18 cellular contexts compared by ENCODE assay signal in genomic region chr5:78912796-78913195, GRCh38.
DNase-seq lines count a peak whose midpoint lies in the region; ATAC-seq and TF ChIP-seq lines count a peak whose summit lies in the region.
"Had no signal": no experiment of that assay in that cellular context is flagged by ENCODE, and none has a peak within 500 bp of the region (broad histone marks: within the 10 kb centered on the region; RNA-seq: fewer than 3 reads in every experiment).

No MANE protein-coding gene starts in this region.

- H3K9me3 ChIP-seq in HEK293 (ENCODE audit: control insufficient read depth, insufficient read depth, low read depth, low read length) = no peaks in the 10 kb centered on the region
- H3K9me3 ChIP-seq in endocrine pancreas (ENCODE audit: control insufficient read depth, low read length) = no peaks in the 10 kb centered on the region
- H3K9me3 ChIP-seq: BLaER1 treated with 17β-estradiol and CSF1 and Interleukin-3, amounts not matched to agents 10 nM and 100 nM; Caco-2 had no signal

- TF ChIP-seq CTCF in HEK293 (tag by site-specific recombination; IDR thresholded peaks at IDR 0.05) = no peak

- H3K4me1 ChIP-seq in HEK293 (ENCODE audit: control insufficient read depth, insufficient read depth, low read length) (peaks cover 27% of the 10 kb centered on the region), endocrine pancreas (ENCODE audit: control insufficient read depth, insufficient read depth, low read length) (peaks cover 12% of the 10 kb centered on the region), rectal smooth muscle tissue (ENCODE audit: control insufficient read depth, insufficient read depth, low read length) (peaks cover 20% of the 10 kb centered on the region)

- POLR2A ChIA-PET in HEK293 (lab: Yijun Ruan, JAX) = interaction anchor here (1.3 kb wide), 1 partner anchor 71 kb away, joined by 3 read pairs; no protein-coding TSS in a partner anchor

- peak; percentile 52 for DNase-seq in DMS53 (lab: John Stamatoyannopoulos, UW)
- no peak for DNase-seq in DMS53 treated with DMSO at 0.1 percent for 48 hours (lab: John Stamatoyannopoulos, UW; ENCODE audit: unreplicated experiment)
- no peak for DNase-seq in cortex of kidney (lab: John Stamatoyannopoulos, UW)
- no peak for DNase-seq in midbrain (lab: John Stamatoyannopoulos, UW)
- DNase-seq: 8988T; Caco-2; CD4-positive, alpha-beta memory T cell; GF-D8; NCI-H1105; NCI-H2227 treated with DMSO at 0.1 percent for 48 hours; NK-92 treated with Interleukin-12 subunit alpha and Interleukin-12 subunit beta, amount 100 ng/mL, for 24 hours had no signal

- H3K4me3 ChIP-seq in HEK293 (ENCODE audit: low read depth, low read length) (no peak overlapping the region), endocrine pancreas (ENCODE audit: control insufficient read depth, insufficient read depth, low read length) (peak overlapping the region; percentile 30), rectal smooth muscle tissue (ENCODE audit: low read length) (no peak overlapping the region)
- H3K4me3 ChIP-seq: BLaER1 treated with 17β-estradiol and CSF1 and Interleukin-3, amounts not matched to agents 10 nM and 100 nM had no signal

- H3K27me3 ChIP-seq in endocrine pancreas (ENCODE audit: control insufficient read depth, insufficient read depth, low read length) (no peaks in the 10 kb centered on the region), rectal smooth muscle tissue (ENCODE audit: control insufficient read depth, insufficient read depth, low read length) (no peaks in the 10 kb centered on the region)
- H3K27me3 ChIP-seq: BLaER1 treated with 17β-estradiol and CSF1 and Interleukin-3, amounts not matched to agents 10 nM and 100 nM had no signal

- H3K27ac ChIP-seq in HEK293 (ENCODE audit: extremely low read depth, low read depth, low read length) = peak overlapping the region; percentile 66
- H3K27ac ChIP-seq in rectal smooth muscle tissue (ENCODE audit: low read depth, low read length) = peak overlapping the region; percentile 69
- H3K27ac ChIP-seq: BLaER1 treated with 17β-estradiol and CSF1 and Interleukin-3, amounts not matched to agents 10 nM and 100 nM had no signal

- CTCF ChIA-PET in HEK293 (lab: Yijun Ruan, JAX) = interaction anchor here (0.6 to 5.8 kb wide), 9 partner anchors 10 to 1708 kb away, joined by 3 to 47 read pairs (median 3); no protein-coding TSS in a partner anchor

- H3K36me3 ChIP-seq in HEK293 (ENCODE audit: control insufficient read depth in 2 of 2, insufficient read depth in 1 of 2, low read length in 2 of 2) (no peaks in the 10 kb centered on the region), endocrine pancreas (ENCODE audit: control insufficient read depth, insufficient read depth, low read length) (no peaks in the 10 kb centered on the region), rectal smooth muscle tissue (ENCODE audit: control insufficient read depth, insufficient read depth, low read length) (no peaks in the 10 kb centered on the region)

- no peak overlapping the region for H3K9ac ChIP-seq in endocrine pancreas (ENCODE audit: control insufficient read depth, insufficient read depth, low read length)
- no peak overlapping the region for H3K9ac ChIP-seq in rectal smooth muscle tissue (ENCODE audit: low read length)
- H3K9ac ChIP-seq: BLaER1 treated with 17β-estradiol and CSF1 and Interleukin-3, amounts not matched to agents 10 nM and 100 nM had no signal

- ATAC-seq in HG03460 (IDR thresholded peaks at IDR 0.05; ENCODE audit: unreplicated experiment) = no peak
- ATAC-seq: Panc1, SK-N-SH treated with all-trans-retinoic acid at 6 μM for 48 hours had no signal

TF ChIP-seq in HEK293, 187 proteins besides CTCF, POLR2A, EP300 and RAD21 (continues in another document):
- TF ChIP-seq ZNF280C (tag by site-specific recombination; IDR thresholded peaks at IDR 0.05) (no peak), ZNF24 (tag by site-specific recombination; IDR thresholded peaks at IDR 0.05) (no peak), ZNF10 (tag by site-specific recombination; IDR thresholded peaks at IDR 0.05) (no peak), HOXD13 (CRISPR knock-in tag; IDR thresholded peaks at IDR 0.05; ENCODE audit: borderline replicate concordance) (no peak), ZNF416 (tag by site-specific recombination; IDR thresholded peaks at IDR 0.05) (no peak), ZNF530 (tag by site-specific recombination; IDR thresholded peaks at IDR 0.05; ENCODE audit: low read depth) (no peak), ZNF404 (tag by site-specific recombination; IDR thresholded peaks at IDR 0.05) (no peak), SETDB1 (IDR thresholded peaks at IDR 0.05; ENCODE audit: insufficient read length, low read length) (no peak), ZNF555 (tag by site-specific recombination; conservative IDR thresholded peaks at IDR 0.05) (no peak), ZBTB17 (tag by site-specific recombination; IDR thresholded peaks at IDR 0.05) (no peak)
- TF ChIP-seq, protein P1, sequence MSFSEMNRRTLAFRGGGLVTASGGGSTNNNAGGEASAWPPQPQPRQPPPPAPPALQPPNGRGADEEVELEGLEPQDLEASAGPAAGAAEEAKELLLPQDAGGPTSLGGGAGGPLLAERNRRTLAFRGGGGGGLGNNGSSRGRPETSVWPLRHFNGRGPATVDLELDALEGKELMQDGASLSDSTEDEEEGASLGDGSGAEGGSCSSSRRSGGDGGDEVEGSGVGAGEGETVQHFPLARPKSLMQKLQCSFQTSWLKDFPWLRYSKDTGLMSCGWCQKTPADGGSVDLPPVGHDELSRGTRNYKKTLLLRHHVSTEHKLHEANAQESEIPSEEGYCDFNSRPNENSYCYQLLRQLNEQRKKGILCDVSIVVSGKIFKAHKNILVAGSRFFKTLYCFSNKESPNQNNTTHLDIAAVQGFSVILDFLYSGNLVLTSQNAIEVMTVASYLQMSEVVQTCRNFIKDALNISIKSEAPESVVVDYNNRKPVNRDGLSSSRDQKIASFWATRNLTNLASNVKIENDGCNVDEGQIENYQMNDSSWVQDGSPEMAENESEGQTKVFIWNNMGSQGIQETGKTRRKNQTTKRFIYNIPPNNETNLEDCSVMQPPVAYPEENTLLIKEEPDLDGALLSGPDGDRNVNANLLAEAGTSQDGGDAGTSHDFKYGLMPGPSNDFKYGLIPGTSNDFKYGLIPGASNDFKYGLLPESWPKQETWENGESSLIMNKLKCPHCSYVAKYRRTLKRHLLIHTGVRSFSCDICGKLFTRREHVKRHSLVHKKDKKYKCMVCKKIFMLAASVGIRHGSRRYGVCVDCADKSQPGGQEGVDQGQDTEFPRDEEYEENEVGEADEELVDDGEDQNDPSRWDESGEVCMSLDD (tag by site-specific recombination; IDR thresholded peaks at IDR 0.05) = no peak
- TF ChIP-seq, protein P2, sequence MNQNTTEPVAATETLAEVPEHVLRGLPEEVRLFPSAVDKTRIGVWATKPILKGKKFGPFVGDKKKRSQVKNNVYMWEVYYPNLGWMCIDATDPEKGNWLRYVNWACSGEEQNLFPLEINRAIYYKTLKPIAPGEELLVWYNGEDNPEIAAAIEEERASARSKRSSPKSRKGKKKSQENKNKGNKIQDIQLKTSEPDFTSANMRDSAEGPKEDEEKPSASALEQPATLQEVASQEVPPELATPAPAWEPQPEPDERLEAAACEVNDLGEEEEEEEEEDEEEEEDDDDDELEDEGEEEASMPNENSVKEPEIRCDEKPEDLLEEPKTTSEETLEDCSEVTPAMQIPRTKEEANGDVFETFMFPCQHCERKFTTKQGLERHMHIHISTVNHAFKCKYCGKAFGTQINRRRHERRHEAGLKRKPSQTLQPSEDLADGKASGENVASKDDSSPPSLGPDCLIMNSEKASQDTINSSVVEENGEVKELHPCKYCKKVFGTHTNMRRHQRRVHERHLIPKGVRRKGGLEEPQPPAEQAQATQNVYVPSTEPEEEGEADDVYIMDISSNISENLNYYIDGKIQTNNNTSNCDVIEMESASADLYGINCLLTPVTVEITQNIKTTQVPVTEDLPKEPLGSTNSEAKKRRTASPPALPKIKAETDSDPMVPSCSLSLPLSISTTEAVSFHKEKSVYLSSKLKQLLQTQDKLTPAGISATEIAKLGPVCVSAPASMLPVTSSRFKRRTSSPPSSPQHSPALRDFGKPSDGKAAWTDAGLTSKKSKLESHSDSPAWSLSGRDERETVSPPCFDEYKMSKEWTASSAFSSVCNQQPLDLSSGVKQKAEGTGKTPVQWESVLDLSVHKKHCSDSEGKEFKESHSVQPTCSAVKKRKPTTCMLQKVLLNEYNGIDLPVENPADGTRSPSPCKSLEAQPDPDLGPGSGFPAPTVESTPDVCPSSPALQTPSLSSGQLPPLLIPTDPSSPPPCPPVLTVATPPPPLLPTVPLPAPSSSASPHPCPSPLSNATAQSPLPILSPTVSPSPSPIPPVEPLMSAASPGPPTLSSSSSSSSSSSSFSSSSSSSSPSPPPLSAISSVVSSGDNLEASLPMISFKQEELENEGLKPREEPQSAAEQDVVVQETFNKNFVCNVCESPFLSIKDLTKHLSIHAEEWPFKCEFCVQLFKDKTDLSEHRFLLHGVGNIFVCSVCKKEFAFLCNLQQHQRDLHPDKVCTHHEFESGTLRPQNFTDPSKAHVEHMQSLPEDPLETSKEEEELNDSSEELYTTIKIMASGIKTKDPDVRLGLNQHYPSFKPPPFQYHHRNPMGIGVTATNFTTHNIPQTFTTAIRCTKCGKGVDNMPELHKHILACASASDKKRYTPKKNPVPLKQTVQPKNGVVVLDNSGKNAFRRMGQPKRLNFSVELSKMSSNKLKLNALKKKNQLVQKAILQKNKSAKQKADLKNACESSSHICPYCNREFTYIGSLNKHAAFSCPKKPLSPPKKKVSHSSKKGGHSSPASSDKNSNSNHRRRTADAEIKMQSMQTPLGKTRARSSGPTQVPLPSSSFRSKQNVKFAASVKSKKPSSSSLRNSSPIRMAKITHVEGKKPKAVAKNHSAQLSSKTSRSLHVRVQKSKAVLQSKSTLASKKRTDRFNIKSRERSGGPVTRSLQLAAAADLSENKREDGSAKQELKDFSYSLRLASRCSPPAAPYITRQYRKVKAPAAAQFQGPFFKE (tag by site-specific recombination; IDR thresholded peaks at IDR 0.05; ENCODE audit: borderline replicate concordance) = no peak
